8 cellular contexts compared by ENCODE assay signal in the genomic region with DNA sequence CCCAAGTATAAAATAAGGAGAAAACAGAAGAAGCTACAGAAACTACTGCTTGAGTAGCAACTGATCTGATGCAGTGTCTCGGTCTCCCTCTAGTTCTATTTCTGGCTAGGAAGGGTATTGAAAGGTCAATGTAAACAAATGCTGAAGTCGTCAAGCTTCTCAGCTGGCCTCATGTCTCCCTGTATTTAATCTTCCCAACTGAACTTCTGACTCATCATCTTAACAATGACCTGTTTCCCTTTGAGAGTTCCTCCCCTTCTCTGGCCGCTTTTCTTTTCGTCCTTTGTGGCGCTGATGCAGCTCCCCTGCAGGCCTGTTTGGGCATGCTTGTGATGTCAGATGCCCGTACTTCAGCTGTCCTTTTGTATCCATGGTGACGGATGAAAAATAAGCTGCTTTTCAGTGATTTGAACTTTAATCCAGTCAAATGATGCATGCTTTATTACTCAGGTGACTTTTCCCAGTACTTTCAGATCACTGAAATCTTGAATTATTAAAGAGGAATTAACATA. TPM values are rescaled to one million over a fixed set of nuclear protein-coding genes. Genes with fewer than 3 reads are reported as not detected.
DNase-seq lines count a peak whose midpoint lies in the region; ATAC-seq and TF ChIP-seq lines count a peak whose summit lies in the region.

No MANE protein-coding gene starts in this region.

- intact Hi-C loops in left cardiac atrium (cut with DNase I) = no loop called here
- intact Hi-C loops in prostate gland (cut with DNase I) = no loop called here

- peak in 2 of 4 experiments; percentile 53 to 69 for TF ChIP-seq CTCF in prostate gland (IDR thresholded peaks at IDR 0.05)

- H3K4me1 ChIP-seq in prostate gland (replicated peaks) = no peaks in the 10 kb centered on the region

- H3K4me3 ChIP-seq in prostate gland = no peak overlapping the region

- 5% methylated on average over 7 of the region's 7 CpGs for WGBS in prostate gland

- no peaks in the 10 kb centered on the region for H3K9me3 ChIP-seq in prostate gland

- DNase-seq in COLO829 (ENCODE audit: low spot score) (peak; percentile 97), NCI-H345 treated with DMSO at 0.1 percent for 48 hours (lab: John Stamatoyannopoulos, UW; ENCODE audit: unreplicated experiment) (peak; percentile 92), anterior cingulate cortex (lab: John Stamatoyannopoulos, UW) (peak in 53 of 58 donors; percentile 10 to 89 (median 53)), left cardiac atrium (peak; percentile 79), prostate gland (ENCODE audit: low spot score) (peak; percentile 86), T-helper 1 cell (no peak)

- H3K27me3 ChIP-seq in prostate gland (replicated peaks; ENCODE audit: insufficient read depth) = no peaks in the 10 kb centered on the region

- H3K36me3 ChIP-seq in prostate gland = no peaks in the 10 kb centered on the region

- H3K27ac ChIP-seq in prostate gland = peak overlapping the region; percentile 69 to 71

- ATAC-seq in GM19351 (IDR thresholded peaks at IDR 0.05; ENCODE audit: unreplicated experiment) (peak; percentile 73), HG03280 (IDR thresholded peaks at IDR 0.05; ENCODE audit: unreplicated experiment) (peak; percentile 88), left cardiac atrium (peak; percentile 89 to 96)

- TF ChIP-seq POLR2A in prostate gland (IDR thresholded peaks at IDR 0.05) = peak; percentile 50

RNA-seq across cellular contexts. Expression of a gene that starts 7.8 kb away (rescaled TPM):
- 1 to 10 TPM; 2.2 to 3.0 TPM for total RNA-seq in left cardiac atrium
- 10 to 100 TPM in 1 of 2 donors, 1 to 10 TPM in 1; 4.9 to 11.2 TPM for total RNA-seq in prostate gland

Comparison
In these comparisons a context has a peak if more than half of its experiments do, and no peak if none do; other contexts are left out.
1. DNase-seq: peak in COLO829 (single experiment), NCI-H345 treated with DMSO at 0.1 percent for 48 hours (single experiment), anterior cingulate cortex (53 of 58), left cardiac atrium (single experiment) and prostate gland (single experiment); none in T-helper 1 cell (0 of 5).
2. Peak in every context shown above with its lines, with median percentiles within 50 percentile points of each other: ATAC-seq.